ENCODE assay signal across 20 cellular contexts in the genomic region with DNA sequence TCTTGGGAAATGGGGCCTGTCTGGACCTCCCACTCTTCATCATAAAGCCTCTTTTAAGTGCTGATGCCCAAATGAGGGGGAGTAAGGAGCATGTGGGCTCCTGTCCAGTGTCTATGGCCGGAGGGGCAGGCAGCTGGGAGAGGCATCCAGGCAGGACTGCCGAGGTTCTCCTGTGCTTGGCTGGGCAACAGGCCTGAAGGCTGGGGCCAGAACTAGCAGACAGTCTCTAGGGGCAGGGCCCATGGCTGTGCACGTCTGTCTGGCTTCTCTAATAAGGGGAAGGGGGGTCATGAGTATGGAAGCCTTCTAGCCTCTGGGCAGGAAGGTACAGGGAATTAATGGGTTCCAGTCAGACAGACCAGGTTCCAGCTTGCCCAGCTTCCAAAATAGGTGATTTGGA.
DNase-seq lines count a peak whose midpoint lies in the region; ATAC-seq, FAIRE-seq and TF ChIP-seq lines count a peak whose summit lies in the region.
"Had no signal": no experiment of that assay in that cellular context is flagged by ENCODE, and none has a peak within 500 bp of the region (broad histone marks: within the 10 kb centered on the region; RNA-seq: fewer than 3 reads in every experiment).

No MANE protein-coding gene starts in this region.

- H3K9me3 Mint-ChIP-seq in mesothelial cell of epicardium, result peaks cover 9% of the 10 kb centered on the region
- H3K9me3 Mint-ChIP-seq: HFFc6 had no signal

- no peak overlapping the region for H3K4me3 ChIP-seq in bronchial epithelial cell (ENCODE audit: low read depth, low read length)

- no peak overlapping the region for H3K4me3 Mint-ChIP-seq in mesothelial cell of epicardium
- H3K4me3 Mint-ChIP-seq: B cell; CD4-positive, CD25-positive, alpha-beta regulatory T cell; HFFc6; IgD-negative memory B cell had no signal

- peaks cover 43% of the 10 kb centered on the region for H3K4me1 Mint-ChIP-seq in mesothelial cell of epicardium
- H3K4me1 Mint-ChIP-seq: B cell; CD4-positive, CD25-positive, alpha-beta regulatory T cell; IgD-negative memory B cell had no signal

- H3K36me3 Mint-ChIP-seq in mesothelial cell of epicardium, result peaks cover 6% of the 10 kb centered on the region
- H3K36me3 Mint-ChIP-seq: CD4-positive, CD25-positive, alpha-beta regulatory T cell; IgD-negative memory B cell had no signal

- no peak for TF ChIP-seq CTCF in bronchial epithelial cell (IDR thresholded peaks at IDR 0.05; ENCODE audit: insufficient read depth, low read length, severe bottlenecking)
- no peak for TF ChIP-seq CTCF in mesothelial cell of epicardium (IDR thresholded peaks at IDR 0.05; ENCODE audit: unreplicated experiment)

- peak overlapping the region; percentile 60 for H3K27ac Mint-ChIP-seq in mesothelial cell of epicardium
- H3K27ac Mint-ChIP-seq: B cell; CD4-positive, CD25-positive, alpha-beta regulatory T cell; HFFc6; IgD-negative memory B cell had no signal

- H3K36me3 ChIP-seq in bronchial epithelial cell (ENCODE audit: control insufficient read depth, insufficient read depth, low read length), result no peaks in the 10 kb centered on the region

- peaks cover 20% of the 10 kb centered on the region for H3K27me3 Mint-ChIP-seq in mesothelial cell of epicardium (ENCODE audit: low read depth)

- ATAC-seq in GM18519 (IDR thresholded peaks at IDR 0.05; ENCODE audit: low FRiP score, unreplicated experiment), result no peak
- ATAC-seq: HCT116 had no signal

- DNase-seq in SK-N-DZ (ENCODE audit: low spot score), result peak; percentile 25
- no peak for DNase-seq in bronchial epithelial cell (ENCODE audit: low read depth)
- no peak for DNase-seq in mesothelial cell of epicardium (ENCODE audit: low spot score in 2 of 2, unreplicated experiment in 2 of 2)
- DNase-seq in GM12891 (ENCODE audit: insufficient read length, low spot score), result no peak
- no peak for DNase-seq in frontal cortex (ENCODE audit: low spot score in 2 of 2)
- DNase-seq: C1 segment of cervical spinal cord; Caco-2; CD4-positive, CD25-positive, alpha-beta regulatory T cell; DMS153; DMS79; GDM1; GOT3; H7; HFFc6 had no signal

- H3K27me3 ChIP-seq in bronchial epithelial cell (ENCODE audit: control insufficient read depth, insufficient read depth, low read length), result no peaks in the 10 kb centered on the region

- TF ChIP-seq POLR2A in GM12891 (IDR thresholded peaks at IDR 0.05; ENCODE audit: low read depth, low read length), result no peak

- FAIRE-seq in bronchial epithelial cell (lab: Jason Lieb, UNC) (peak; percentile 40), GM12891 (lab: Jason Lieb, UNC) (no peak), frontal cortex (lab: Jason Lieb, UNC) (no peak)
- FAIRE-seq: D721Med, HTR-8/SVneo had no signal

TF ChIP-seq in GM12891, 5 proteins besides CTCF, POLR2A, EP300 and RAD21:
- TF ChIP-seq POU2F2 (IDR thresholded peaks at IDR 0.05; ENCODE audit: low read depth, low read length) (no peak), PAX5 (IDR thresholded peaks at IDR 0.05; ENCODE audit: insufficient read depth, low read length, severe bottlenecking) (no peak), TAF1 (IDR thresholded peaks at IDR 0.05; ENCODE audit: low read depth, low read length) (no peak), POLR2AphosphoS5 (IDR thresholded peaks at IDR 0.05; ENCODE audit: low read depth, low read length) (no peak), SPI1 (IDR thresholded peaks at IDR 0.05; ENCODE audit: low read depth, low read length) (no peak)
